In genomic region chrX:154433605-154434004, GRCh38 we compare ENCODE assay signal across 26 cellular contexts.
"Had no signal": no experiment of that assay in that cellular context is flagged by ENCODE, and none has a peak within 500 bp of the region (broad histone marks: within the 10 kb centered on the region; RNA-seq: fewer than 3 reads in every experiment).

No MANE protein-coding gene starts in this region.

- ATAC-seq: foreskin keratinocyte; gastroesophageal sphincter; heart left ventricle; left cardiac atrium; left lung; naive thymus-derived CD4-positive, alpha-beta T cell; psoas muscle; right cardiac atrium; stimulated activated memory B cell treated with anti-CD40 and anti-IgM and Interleukin-4, amounts not matched to agents 10 μg/mL and 1 μg/mL and 100 μg/mL, for 72 hours; upper lobe of right lung had no signal

- H3K9me3 ChIP-seq: colonic mucosa, esophagus muscularis mucosa, gastroesophageal sphincter, heart left ventricle, left lung, psoas muscle, sigmoid colon, thoracic aorta, tibial nerve, upper lobe of right lung, uterus had no signal

- H3K27me3 ChIP-seq: colonic mucosa, esophagus muscularis mucosa, foreskin keratinocyte, gastroesophageal sphincter, heart left ventricle, hepatocyte, left lung, sigmoid colon, tibial nerve, upper lobe of right lung, uterus had no signal

- H3K27ac ChIP-seq: colonic mucosa, esophagus muscularis mucosa, foreskin keratinocyte, gastroesophageal sphincter, heart left ventricle, hepatocyte, left lung, psoas muscle, sigmoid colon, thoracic aorta, tibial nerve, upper lobe of right lung, uterus had no signal

- H3K4me1 ChIP-seq: colonic mucosa, foreskin keratinocyte, psoas muscle, upper lobe of right lung had no signal

- H3K27me3 Mint-ChIP-seq: dendritic cell treated with granulocyte-macrophage colony-stimulating factor and Interleukin-4, amounts not matched to agents 40 ng/mL and 50 ng/mL, for 4 days; naive thymus-derived CD4-positive, alpha-beta T cell; stimulated activated memory B cell treated with anti-CD40 and anti-IgM and Interleukin-4, amounts not matched to agents 10 μg/mL and 1 μg/mL and 100 μg/mL, for 72 hours; stimulated activated naive CD8-positive, alpha-beta T cell treated with anti-CD3 and anti-CD28 coated beads, Interleukin-15, Interleukin-2, amounts not matched to agents 100 ng/mL and 50 ng/mL, for 24 hours had no signal

- H3K27ac Mint-ChIP-seq: endodermal cell; mesothelial cell of epicardium; stimulated activated memory B cell treated with anti-CD40 and anti-IgM and Interleukin-4, amounts not matched to agents 10 μg/mL and 1 μg/mL and 100 μg/mL, for 72 hours; stimulated activated naive CD8-positive, alpha-beta T cell treated with anti-CD3 and anti-CD28 coated beads, Interleukin-15, Interleukin-2, amounts not matched to agents 100 ng/mL and 50 ng/mL, for 24 hours had no signal

- H3K9me3 Mint-ChIP-seq: dendritic cell treated with granulocyte-macrophage colony-stimulating factor and Interleukin-4, amounts not matched to agents 40 ng/mL and 50 ng/mL, for 4 days; stimulated activated memory B cell treated with anti-CD40 and anti-IgM and Interleukin-4, amounts not matched to agents 10 μg/mL and 1 μg/mL and 100 μg/mL, for 72 hours; stimulated activated naive CD8-positive, alpha-beta T cell treated with anti-CD3 and anti-CD28 coated beads, Interleukin-15, Interleukin-2, amounts not matched to agents 100 ng/mL and 50 ng/mL, for 24 hours had no signal

- H3K36me3 ChIP-seq: colonic mucosa, thoracic aorta, uterus had no signal

- DNase-seq: colonic mucosa; effector CD8-positive, alpha-beta T cell; endodermal cell; foreskin keratinocyte; kidney; left cardiac atrium; left lung; mesenchymal stem cell; naive thymus-derived CD4-positive, alpha-beta T cell; posterior cingulate gyrus; psoas muscle; right cardiac atrium; sigmoid colon; stimulated activated CD4-positive, alpha-beta T cell treated with anti-CD3 and anti-CD28 coated beads, Interleukin-4, amount 100 ng/mL, for 4 hours; upper lobe of right lung; uterus had no signal

- H3K4me3 ChIP-seq: colonic mucosa, esophagus muscularis mucosa, gastroesophageal sphincter, heart left ventricle, hepatocyte, left lung, psoas muscle, sigmoid colon, thoracic aorta, tibial nerve, upper lobe of right lung, uterus had no signal

- H3K4me2 ChIP-seq: hepatocyte had no signal

- H3K4me1 Mint-ChIP-seq: endodermal cell had no signal

- H2AFZ ChIP-seq: hepatocyte had no signal

- H3K4me3 Mint-ChIP-seq: endodermal cell; mesothelial cell of epicardium; naive thymus-derived CD4-positive, alpha-beta T cell; stimulated activated memory B cell treated with anti-CD40 and anti-IgM and Interleukin-4, amounts not matched to agents 10 μg/mL and 1 μg/mL and 100 μg/mL, for 72 hours; stimulated activated naive CD8-positive, alpha-beta T cell treated with anti-CD3 and anti-CD28 coated beads, Interleukin-15, Interleukin-2, amounts not matched to agents 100 ng/mL and 50 ng/mL, for 24 hours had no signal
